In genomic region chr10:24902400-24902728, GRCh38 we compare ENCODE assay signal across 14 cellular contexts. TPM values are rescaled to one million over a fixed set of nuclear protein-coding genes. Genes with fewer than 3 reads are reported as not detected.
A peak's percentile ranks its signal among the peaks of the same experiment; 100 is the strongest.
DNase-seq lines count a peak whose midpoint lies in the region; ATAC-seq, FAIRE-seq and TF ChIP-seq lines count a peak whose summit lies in the region.
"Had no signal": no experiment of that assay in that cellular context is flagged by ENCODE, and none has a peak within 500 bp of the region (broad histone marks: within the 10 kb centered on the region; RNA-seq: fewer than 3 reads in every experiment).

No MANE protein-coding gene starts in this region.

- ATAC-seq in activated T-cell treated with anti-CD3 and anti-CD28 coated beads, Interleukin-2, amount 50 U/mL, for 72 hours (replicated peaks in 1 of 2), result no peak
- ATAC-seq in GM21360 (IDR thresholded peaks at IDR 0.05; ENCODE audit: unreplicated experiment), result no peak
- no peak for ATAC-seq in natural killer cell treated with Interleukin-12 subunit alpha and Interleukin-12 subunit beta and Interleukin-15 and Interleukin-18, amount 100 ng/mL, for 72 hours
- ATAC-seq: stimulated activated naive CD8-positive, alpha-beta T cell treated with anti-CD3 and anti-CD28 coated beads, Interleukin-15, amount 100 ng/mL, for 72 hours had no signal

- H3K27ac ChIP-seq in adrenal gland (peak overlapping the region; percentile 25 to 83 (median 56)), keratinocyte (ENCODE audit: control insufficient read depth, insufficient read depth, low read length) (no peak overlapping the region), transverse colon (peak overlapping the region; percentile 74 to 85 (median 80))
- H3K27ac ChIP-seq: ovary, WERI-Rb-1 had no signal

- peak overlapping the region; percentile 15 for H3K4me2 ChIP-seq in keratinocyte (ENCODE audit: control insufficient read depth, extremely low read depth, insufficient read depth, low read depth, low read length)

- DNase-seq in activated T-cell treated with anti-CD3 and anti-CD28 coated beads, Interleukin-2, amount 50 U/mL, for 24 hours, result no peak
- no peak for DNase-seq in activated T-cell treated with anti-CD3 and anti-CD28 coated beads, Interleukin-2, amount 50 U/mL, for 72 hours
- DNase-seq in adrenal gland (no peak), keratinocyte (ENCODE audit: low read depth, low spot score) (no peak), transverse colon (no peak)
- no peak for DNase-seq in natural killer cell treated with Interleukin-12 subunit alpha and Interleukin-12 subunit beta and Interleukin-15 and Interleukin-18, amount 100 ng/mL, for 72 hours (ENCODE audit: low spot score)
- no peak for DNase-seq in activated naive CD4-positive, alpha-beta T cell (lab: John Stamatoyannopoulos, UW)
- DNase-seq: activated CD8-positive, alpha-beta memory T cell treated with anti-CD3 and anti-CD28 coated beads, Interleukin-2, amount 10 ng/mL, durations not matched to agents 7 days and 5 days; stimulated activated naive CD8-positive, alpha-beta T cell treated with anti-CD3 and anti-CD28 coated beads, Interleukin-15, amount 100 ng/mL, for 72 hours had no signal

- TF ChIP-seq EP300 in transverse colon (IDR thresholded peaks at IDR 0.05; ENCODE audit: low read depth), result no peak

- H3K79me2 ChIP-seq in keratinocyte (ENCODE audit: control insufficient read depth, insufficient read depth, low read length), result no peaks in the 10 kb centered on the region

- H3K4me1 ChIP-seq in adrenal gland (replicated peaks in 1 of 2), result peaks cover 17 to 28% of the 10 kb centered on the region in 2 donors
- H3K4me1 ChIP-seq in keratinocyte (ENCODE audit: control insufficient read depth, extremely low read depth, insufficient read depth, low read length), result peaks cover 20% of the 10 kb centered on the region
- peaks cover 0 to 38% (median 22%) of the 10 kb centered on the region in 4 donors for H3K4me1 ChIP-seq in transverse colon

- H3K4me1 Mint-ChIP-seq in activated T-cell treated with anti-CD3 and anti-CD28 coated beads, Interleukin-2, amount 50 U/mL, for 24 hours (ENCODE audit: low read depth), result peaks cover 47% of the 10 kb centered on the region
- peaks cover 47% of the 10 kb centered on the region for H3K4me1 Mint-ChIP-seq in activated T-cell treated with anti-CD3 and anti-CD28 coated beads, Interleukin-2, amount 50 U/mL, for 72 hours (ENCODE audit: low read depth)
- H3K4me1 Mint-ChIP-seq in natural killer cell treated with Interleukin-12 subunit alpha and Interleukin-12 subunit beta and Interleukin-15 and Interleukin-18, amount 100 ng/mL, for 72 hours (ENCODE audit: low read depth in 2 of 2), result peaks cover 23 to 26% of the 10 kb centered on the region in 2 donors

- no peaks in the 10 kb centered on the region for H3K36me3 ChIP-seq in adrenal gland (replicated peaks in 1 of 2)
- no peaks in the 10 kb centered on the region for H3K36me3 ChIP-seq in keratinocyte (ENCODE audit: control insufficient read depth in 2 of 2, extremely low read depth in 1 of 2, insufficient read depth in 2 of 2, low read length in 2 of 2)
- no peaks in the 10 kb centered on the region for H3K36me3 ChIP-seq in transverse colon
- H3K36me3 ChIP-seq: ovary, WERI-Rb-1 had no signal

- 44 to 56% (median 56%) methylated on average over 1 of the region's 1 CpG for WGBS in adrenal gland, 4 donors
- 21 to 38% methylated on average over 1 of the region's 1 CpG for WGBS in transverse colon (ENCODE audit: low coverage in 1 of 2), 2 donors

- H3K4me3 Mint-ChIP-seq in activated T-cell treated with anti-CD3 and anti-CD28 coated beads, Interleukin-2, amount 50 U/mL, for 24 hours, result no peak overlapping the region
- peak overlapping the region in 1 of 2 donors; percentile 38 for H3K4me3 Mint-ChIP-seq in activated T-cell treated with anti-CD3 and anti-CD28 coated beads, Interleukin-2, amount 50 U/mL, for 72 hours
- H3K4me3 Mint-ChIP-seq in natural killer cell treated with Interleukin-12 subunit alpha and Interleukin-12 subunit beta and Interleukin-15 and Interleukin-18, amount 100 ng/mL, for 72 hours, result no peak overlapping the region
- H3K4me3 Mint-ChIP-seq: activated CD8-positive, alpha-beta memory T cell treated with anti-CD3 and anti-CD28 coated beads, Interleukin-2, amount 10 ng/mL, durations not matched to agents 7 days and 5 days had no signal

- dilution Hi-C loops in keratinocyte (cut with MboI; ENCODE audit: extremely low pct_ligation_motif_present, low sequenced_read_pairs), result no loop called here

- no peaks in the 10 kb centered on the region for H3K27me3 Mint-ChIP-seq in activated T-cell treated with anti-CD3 and anti-CD28 coated beads, Interleukin-2, amount 50 U/mL, for 24 hours
- H3K27me3 Mint-ChIP-seq in activated T-cell treated with anti-CD3 and anti-CD28 coated beads, Interleukin-2, amount 50 U/mL, for 72 hours (ENCODE audit: low read depth), result no peaks in the 10 kb centered on the region
- no peaks in the 10 kb centered on the region for H3K27me3 Mint-ChIP-seq in natural killer cell treated with Interleukin-12 subunit alpha and Interleukin-12 subunit beta and Interleukin-15 and Interleukin-18, amount 100 ng/mL, for 72 hours
- H3K27me3 Mint-ChIP-seq: activated CD8-positive, alpha-beta memory T cell treated with anti-CD3 and anti-CD28 coated beads, Interleukin-2, amount 10 ng/mL, durations not matched to agents 7 days and 5 days; stimulated activated naive CD8-positive, alpha-beta T cell treated with anti-CD3 and anti-CD28 coated beads, Interleukin-15, amount 100 ng/mL, for 72 hours had no signal

- H3K9me3 Mint-ChIP-seq in activated T-cell treated with anti-CD3 and anti-CD28 coated beads, Interleukin-2, amount 50 U/mL, for 24 hours, result no peaks in the 10 kb centered on the region
- H3K9me3 Mint-ChIP-seq in activated T-cell treated with anti-CD3 and anti-CD28 coated beads, Interleukin-2, amount 50 U/mL, for 72 hours, result peaks cover 0 to 5% of the 10 kb centered on the region in 2 donors
- no peaks in the 10 kb centered on the region for H3K9me3 Mint-ChIP-seq in natural killer cell treated with Interleukin-12 subunit alpha and Interleukin-12 subunit beta and Interleukin-15 and Interleukin-18, amount 100 ng/mL, for 72 hours

- H3K9ac ChIP-seq in keratinocyte (ENCODE audit: control insufficient read depth, extremely low read depth, insufficient read depth, low read length), result no peak overlapping the region

- no peak for TF ChIP-seq POLR2A in adrenal gland (IDR thresholded peaks at IDR 0.05)
- TF ChIP-seq POLR2A in transverse colon (IDR thresholded peaks at IDR 0.05), result no peak

- H3K4me3 ChIP-seq in adrenal gland (no peak overlapping the region), keratinocyte (ENCODE audit: control insufficient read depth in 2 of 3, extremely low read depth in 1 of 3, insufficient read depth in 2 of 3, low read depth in 1 of 3, low read length in 3 of 3) (no peak overlapping the region), transverse colon (no peak overlapping the region)
- H3K4me3 ChIP-seq: ovary had no signal

- no peaks in the 10 kb centered on the region for H4K20me1 ChIP-seq in keratinocyte (ENCODE audit: control insufficient read depth, extremely low read depth, insufficient read depth, low read length)

- intact Hi-C loops in adrenal gland (cut with DNase I), result no loop called here
- intact Hi-C loops in transverse colon (cut with DNase I; ENCODE audit: low total_unique reads), result no loop called here

- no peak for FAIRE-seq in keratinocyte (lab: Jason Lieb, UNC)
- FAIRE-seq: A204.1, endometrium had no signal

- in situ Hi-C loops in transverse colon (cut with MboI; ENCODE audit: low pct_ligation_motif_present in 1 of 4, low pct_unique_long_range_greater_than_20kb in 1 of 4, low sequenced_read_pairs in 3 of 4), result no loop called here

- H3K9me3 ChIP-seq in adrenal gland (replicated peaks in 1 of 3) (no peaks in the 10 kb centered on the region), keratinocyte (ENCODE audit: control insufficient read depth, low read depth, low read length) (no peaks in the 10 kb centered on the region), transverse colon (no peaks in the 10 kb centered on the region)
- H3K9me3 ChIP-seq: ovary had no signal

- no peaks in the 10 kb centered on the region for H3K36me3 Mint-ChIP-seq in activated T-cell treated with anti-CD3 and anti-CD28 coated beads, Interleukin-2, amount 50 U/mL, for 24 hours (ENCODE audit: low read depth)
- peaks cover 1 to 9% of the 10 kb centered on the region in 2 donors for H3K36me3 Mint-ChIP-seq in activated T-cell treated with anti-CD3 and anti-CD28 coated beads, Interleukin-2, amount 50 U/mL, for 72 hours (ENCODE audit: insufficient read depth in 2 of 2)
- H3K36me3 Mint-ChIP-seq in natural killer cell treated with Interleukin-12 subunit alpha and Interleukin-12 subunit beta and Interleukin-15 and Interleukin-18, amount 100 ng/mL, for 72 hours, result no peaks in the 10 kb centered on the region

- H3K27ac Mint-ChIP-seq in activated T-cell treated with anti-CD3 and anti-CD28 coated beads, Interleukin-2, amount 50 U/mL, for 24 hours, result peak overlapping the region; percentile 69
- no peak overlapping the region for H3K27ac Mint-ChIP-seq in activated T-cell treated with anti-CD3 and anti-CD28 coated beads, Interleukin-2, amount 50 U/mL, for 72 hours
- H3K27ac Mint-ChIP-seq in natural killer cell treated with Interleukin-12 subunit alpha and Interleukin-12 subunit beta and Interleukin-15 and Interleukin-18, amount 100 ng/mL, for 72 hours, result no peak overlapping the region

- H2AFZ ChIP-seq in keratinocyte (ENCODE audit: control insufficient read depth, low read length), result no peak overlapping the region

- TF ChIP-seq CTCF in adrenal gland (IDR thresholded peaks at IDR 0.05), result no peak
- TF ChIP-seq CTCF in keratinocyte (optimal IDR thresholded peaks at IDR 0.05 in 1 of 3, IDR thresholded peaks at IDR 0.05 in 1 of 3, conservative IDR thresholded peaks at IDR 0.05 in 1 of 3; ENCODE audit: extremely low read depth in 1 of 3, insufficient read depth in 2 of 3, low read length in 3 of 3), result no peak
- no peak for TF ChIP-seq CTCF in transverse colon (IDR thresholded peaks at IDR 0.05)

- H3K9me1 ChIP-seq in keratinocyte (ENCODE audit: control insufficient read depth, extremely low read depth, insufficient read depth, low read length), result no peaks in the 10 kb centered on the region

- H3K27me3 ChIP-seq in adrenal gland (no peaks in the 10 kb centered on the region), keratinocyte (ENCODE audit: control insufficient read depth, extremely low read depth, insufficient read depth, low read length) (no peaks in the 10 kb centered on the region), transverse colon (no peaks in the 10 kb centered on the region)
- H3K27me3 ChIP-seq: ovary had no signal

RNA-seq across cellular contexts. Expression of gene PRTFDC1, which starts 50.0 kb away (rescaled TPM):
- under 1 TPM; 0.46 to 0.49 TPM for total RNA-seq in activated T-cell treated with anti-CD3 and anti-CD28 coated beads, Interleukin-2, amount 50 U/mL, for 72 hours
- total RNA-seq in adrenal gland (10 to 100 TPM; 14.9 to 39.0 (median 25.2) TPM), transverse colon (1 to 10 TPM in 2 of 4 donors, under 1 TPM in 1, not detected in 1; 0.80 to 6.7 (median 4.9) TPM)
- polyA plus RNA-seq in adrenal gland (10 to 100 TPM; 13.5 to 28.8 (median 24.4) TPM), keratinocyte (1.4 to 2.2 TPM (median 1.8 TPM) in 3 replicates)
- 0.26 TPM for polyA plus RNA-seq in keratinocyte (2011; ENCODE audit: low read depth)
- 1.2 and 2.1 TPM in 2 replicates for polyA plus RNA-seq in keratinocyte (2011; cell fraction: cytosol; rRNA removed)
- 1.0 and 1.3 TPM in 2 replicates for polyA plus RNA-seq in keratinocyte (2011; cell fraction: nucleus; rRNA removed)
- polyA plus RNA-seq in keratinocyte (2012; ENCODE audit: low replicate concordance), result 0.16 and 1.8 TPM in 2 replicates
- polyA minus RNA-seq in keratinocyte, result 0.26 to 1.7 TPM (median 0.99 TPM) in 3 replicates
- polyA minus RNA-seq in keratinocyte (2011; cell fraction: cytosol; rRNA and poly(A)+ RNA removed), result not detected
- 0.53 TPM in 1 of 2 replicates, not detected in the other for polyA minus RNA-seq in keratinocyte (2011; cell fraction: nucleus; rRNA and poly(A)+ RNA removed)
- under 1 TPM in 1 of 2 donors, not detected in 1; 0.69 TPM for total RNA-seq in natural killer cell treated with Interleukin-12 subunit alpha and Interleukin-12 subunit beta and Interleukin-15 and Interleukin-18, amount 100 ng/mL, for 72 hours
